In genomic region chr18:8448091-8448490, GRCh38 we compare ENCODE assay signal across 24 cellular contexts.
"Had no signal": no experiment of that assay in that cellular context is flagged by ENCODE, and none has a peak within 500 bp of the region (broad histone marks: within the 10 kb centered on the region; RNA-seq: fewer than 3 reads in every experiment).

No MANE protein-coding gene starts in this region.

- ATAC-seq: activated CD8-positive, alpha-beta memory T cell treated with anti-CD3 and anti-CD28 coated beads, Interleukin-2, amount 10 ng/mL, durations not matched to agents 7 days and 5 days; activated CD8-positive, alpha-beta T cell treated with anti-CD3 and anti-CD28 coated beads, Interleukin-2, amount 10 ng/mL, durations not matched to agents 7 days and 5 days; activated naive CD8-positive, alpha-beta T cell treated with anti-CD3 and anti-CD28 coated beads, Interleukin-2, amount 50 U/mL, for 24 hours; gastroesophageal sphincter; left lung; stimulated activated effector memory CD8-positive, alpha-beta T cell treated with anti-CD3 and anti-CD28 coated beads, Interleukin-12 subunit alpha, Interleukin-12 subunit beta, amount 100 ng/mL, for 72 hours had no signal

- H3K4me1 ChIP-seq: esophagus squamous epithelium, gastroesophageal sphincter, left lung, sigmoid colon had no signal

- H3K27me3 ChIP-seq: esophagus squamous epithelium, gastroesophageal sphincter, left lung, sigmoid colon had no signal

- H3K4me1 Mint-ChIP-seq: activated B cell treated with CpG ODN at 0.5 μM for 24 hours; activated CD8-positive, alpha-beta memory T cell treated with anti-CD3 and anti-CD28 coated beads, Interleukin-2, amount 10 ng/mL, durations not matched to agents 7 days and 5 days; activated naive CD4-positive, alpha-beta T cell treated with anti-CD3 and anti-CD28 coated beads, Interleukin-2, amount 50 U/mL, for 24 hours; activated naive CD8-positive, alpha-beta T cell treated with anti-CD3 and anti-CD28 coated beads, Interleukin-2, amount 50 U/mL, for 24 hours; nephron; stimulated activated effector memory CD8-positive, alpha-beta T cell treated with anti-CD3 and anti-CD28 coated beads, Interleukin-12 subunit alpha, Interleukin-12 subunit beta, amount 100 ng/mL, for 72 hours had no signal

- H3K27me3 Mint-ChIP-seq: activated CD8-positive, alpha-beta memory T cell treated with anti-CD3 and anti-CD28 coated beads, Interleukin-2, amount 10 ng/mL, durations not matched to agents 7 days and 5 days; stimulated activated naive CD8-positive, alpha-beta T cell treated with anti-CD3 and anti-CD28 coated beads, Interleukin-15, Interleukin-2, amounts not matched to agents 100 ng/mL and 50 ng/mL, for 24 hours; type B pancreatic cell had no signal

- DNase-seq: activated B cell treated with CpG ODN at 0.5 μM for 24 hours; activated CD8-positive, alpha-beta memory T cell treated with anti-CD3 and anti-CD28 coated beads, Interleukin-2, amount 10 ng/mL, durations not matched to agents 7 days and 5 days; activated CD8-positive, alpha-beta T cell treated with anti-CD3 and anti-CD28 coated beads, Interleukin-2, amount 10 ng/mL, durations not matched to agents 7 days and 5 days; activated naive CD8-positive, alpha-beta T cell treated with anti-CD3 and anti-CD28 coated beads, Interleukin-2, amount 50 U/mL, for 24 hours; activated T-cell treated with anti-CD3 and anti-CD28 coated beads, Interleukin-2, amount 50 U/mL, for 48 hours; amygdala; caudate nucleus; cortex of kidney; esophagus squamous epithelium; kidney glomerular epithelial cell; left lung; sigmoid colon; small intestine; stimulated activated CD4-positive, alpha-beta T cell treated with anti-CD3 and anti-CD28 coated beads, Interleukin-4, amount 100 ng/mL, for 24 hours; T-helper 1 cell had no signal

- H3K36me3 ChIP-seq: esophagus squamous epithelium, gastroesophageal sphincter, left lung, sigmoid colon, thoracic aorta had no signal

- H3K4me3 ChIP-seq: esophagus squamous epithelium, gastroesophageal sphincter, left lung, sigmoid colon, thoracic aorta had no signal

- H3K4me3 Mint-ChIP-seq: activated B cell treated with CpG ODN at 0.5 μM for 24 hours; activated CD8-positive, alpha-beta memory T cell treated with anti-CD3 and anti-CD28 coated beads, Interleukin-2, amount 10 ng/mL, durations not matched to agents 7 days and 5 days; activated CD8-positive, alpha-beta T cell treated with anti-CD3 and anti-CD28 coated beads, Interleukin-2, amount 10 ng/mL, durations not matched to agents 7 days and 5 days; activated naive CD4-positive, alpha-beta T cell treated with anti-CD3 and anti-CD28 coated beads, Interleukin-2, amount 50 U/mL, for 24 hours; activated naive CD8-positive, alpha-beta T cell treated with anti-CD3 and anti-CD28 coated beads, Interleukin-2, amount 50 U/mL, for 24 hours; nephron; stimulated activated effector memory CD8-positive, alpha-beta T cell treated with anti-CD3 and anti-CD28 coated beads, Interleukin-12 subunit alpha, Interleukin-12 subunit beta, amount 100 ng/mL, for 72 hours; stimulated activated naive CD8-positive, alpha-beta T cell treated with anti-CD3 and anti-CD28 coated beads, Interleukin-15, Interleukin-2, amounts not matched to agents 100 ng/mL and 50 ng/mL, for 24 hours; T-helper 2 cell treated with Interferon-gamma antibody and Interleukin-4, amounts not matched to agents 5 μg/mL and 100 μg/mL, for 36 hours; type B pancreatic cell had no signal

- H3K27ac ChIP-seq: esophagus squamous epithelium, gastroesophageal sphincter, left lung, sigmoid colon, thoracic aorta had no signal

- H3K36me3 Mint-ChIP-seq: activated CD8-positive, alpha-beta memory T cell treated with anti-CD3 and anti-CD28 coated beads, Interleukin-2, amount 10 ng/mL, durations not matched to agents 7 days and 5 days; activated naive CD4-positive, alpha-beta T cell treated with anti-CD3 and anti-CD28 coated beads, Interleukin-2, amount 50 U/mL, for 24 hours; stimulated activated effector memory CD8-positive, alpha-beta T cell treated with anti-CD3 and anti-CD28 coated beads, Interleukin-12 subunit alpha, Interleukin-12 subunit beta, amount 100 ng/mL, for 72 hours; type B pancreatic cell had no signal

- H3K9me3 Mint-ChIP-seq: activated naive CD4-positive, alpha-beta T cell treated with anti-CD3 and anti-CD28 coated beads, Interleukin-2, amount 50 U/mL, for 24 hours; activated naive CD8-positive, alpha-beta T cell treated with anti-CD3 and anti-CD28 coated beads, Interleukin-2, amount 50 U/mL, for 24 hours; activated T-helper 2 cell treated with anti-CD3 and anti-CD28 coated beads, Interferon-gamma antibody, Interleukin-2, Interleukin-4, amounts not matched to agents 10 μg/mL and 5 μg/mL and 100 μg/mL, durations not matched to agents 14 hours and 24 hours and 36 hours; stimulated activated effector memory CD8-positive, alpha-beta T cell treated with anti-CD3 and anti-CD28 coated beads, Interleukin-12 subunit alpha, Interleukin-12 subunit beta, amount 100 ng/mL, for 72 hours; stimulated activated naive CD8-positive, alpha-beta T cell treated with anti-CD3 and anti-CD28 coated beads, Interleukin-15, Interleukin-2, amounts not matched to agents 100 ng/mL and 50 ng/mL, for 24 hours; T-helper 2 cell treated with Interferon-gamma antibody and Interleukin-4, amounts not matched to agents 5 μg/mL and 100 μg/mL, for 36 hours; type B pancreatic cell had no signal

- H3K9me3 ChIP-seq: esophagus squamous epithelium, gastroesophageal sphincter, left lung, sigmoid colon, thoracic aorta had no signal

- H3K27ac Mint-ChIP-seq: activated B cell treated with CpG ODN at 0.5 μM for 24 hours; activated CD8-positive, alpha-beta memory T cell treated with anti-CD3 and anti-CD28 coated beads, Interleukin-2, amount 10 ng/mL, durations not matched to agents 7 days and 5 days; activated CD8-positive, alpha-beta T cell treated with anti-CD3 and anti-CD28 coated beads, Interleukin-2, amount 10 ng/mL, durations not matched to agents 7 days and 5 days; activated naive CD4-positive, alpha-beta T cell treated with anti-CD3 and anti-CD28 coated beads, Interleukin-2, amount 50 U/mL, for 24 hours; activated naive CD8-positive, alpha-beta T cell treated with anti-CD3 and anti-CD28 coated beads, Interleukin-2, amount 50 U/mL, for 24 hours; activated T-helper 2 cell treated with anti-CD3 and anti-CD28 coated beads, Interferon-gamma antibody, Interleukin-2, Interleukin-4, amounts not matched to agents 10 μg/mL and 5 μg/mL and 100 μg/mL, durations not matched to agents 14 hours and 24 hours and 36 hours; nephron; stimulated activated effector memory CD8-positive, alpha-beta T cell treated with anti-CD3 and anti-CD28 coated beads, Interleukin-12 subunit alpha, Interleukin-12 subunit beta, amount 100 ng/mL, for 72 hours; stimulated activated naive CD8-positive, alpha-beta T cell treated with anti-CD3 and anti-CD28 coated beads, Interleukin-15, Interleukin-2, amounts not matched to agents 100 ng/mL and 50 ng/mL, for 24 hours; T-helper 2 cell treated with Interferon-gamma antibody and Interleukin-4, amounts not matched to agents 5 μg/mL and 100 μg/mL, for 36 hours; type B pancreatic cell had no signal
